In the genomic region with DNA sequence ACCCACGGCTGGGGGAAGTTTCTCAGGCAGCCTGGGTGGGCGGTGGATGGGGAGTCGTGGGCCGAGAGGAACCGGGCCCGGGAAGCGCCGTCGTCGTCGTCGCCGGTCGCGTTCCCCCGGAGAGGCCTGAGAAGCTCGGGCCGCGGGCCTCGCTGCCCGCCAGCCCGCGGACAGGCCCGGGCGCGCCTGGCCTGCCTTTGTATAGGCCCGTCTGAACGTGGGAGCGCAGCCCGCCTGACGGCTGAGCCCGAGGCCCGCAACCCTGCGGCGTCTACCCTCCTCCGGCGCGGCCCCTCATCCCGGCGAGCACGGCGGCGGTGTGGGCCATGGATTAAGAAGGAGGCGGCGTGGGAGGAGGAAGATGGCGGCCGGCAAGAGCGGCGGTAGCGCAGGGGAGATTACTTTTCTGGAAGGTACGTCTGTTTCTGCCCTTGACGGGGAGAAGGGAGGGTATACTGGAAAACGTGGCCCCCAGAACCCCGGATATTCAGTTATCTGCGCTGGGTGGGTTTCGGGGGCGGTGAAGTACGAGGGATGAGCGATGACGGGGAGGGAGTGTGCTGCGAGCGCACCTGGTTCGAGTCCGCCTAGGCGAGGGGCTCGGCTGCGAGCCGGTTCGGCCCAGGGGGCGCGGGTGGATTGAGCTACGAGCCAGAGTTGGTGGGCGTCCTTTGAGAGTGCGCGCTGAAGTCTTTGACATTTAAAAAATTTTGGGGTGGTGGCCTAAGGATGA, we compare ENCODE assay signal across 8 cellular contexts.
DNase-seq lines count a peak whose midpoint lies in the region; ATAC-seq and TF ChIP-seq lines count a peak whose summit lies in the region.

No MANE protein-coding gene starts in this region.

- in situ Hi-C loops in astrocyte of the cerebellum (cut with HindIII; ENCODE audit: low sequenced_read_pairs), result no loop called here

- H3K4me3 ChIP-seq in DOHH2 (ENCODE audit: low read length) (peak overlapping the region; percentile 95), HUES6 (ENCODE audit: low read depth, low read length) (peak overlapping the region; percentile 99), astrocyte of the cerebellum (ENCODE audit: low read depth, low read length) (peak overlapping the region; percentile 82)

- H3K9me2 ChIP-seq in DOHH2 (replicated peaks; ENCODE audit: control insufficient read depth, low read length), result no peaks in the 10 kb centered on the region

- H4K20me1 ChIP-seq in DOHH2 (ENCODE audit: control insufficient read depth, insufficient read depth, low read depth, low read length), result peaks cover 9% of the 10 kb centered on the region; the same call in 1 of the 2 replicates

- peak; percentile 39 for ATAC-seq in GM21447 (IDR thresholded peaks at IDR 0.05; ENCODE audit: unreplicated experiment)

- H3K9ac ChIP-seq in HUES6 (ENCODE audit: low read length), result peak overlapping the region; percentile 100

- peaks cover 45% of the 10 kb centered on the region for H3K4me1 ChIP-seq in DOHH2 (ENCODE audit: control insufficient read depth, low read length)
- H3K4me1 ChIP-seq in HUES6 (ENCODE audit: control insufficient read depth, insufficient read depth, low read length), result peaks cover 5% of the 10 kb centered on the region

- no peak for TF ChIP-seq CTCF in DOHH2 (IDR thresholded peaks at IDR 0.05; ENCODE audit: low read depth, low read length, poor library complexity, severe bottlenecking)
- TF ChIP-seq CTCF in astrocyte of the cerebellum (IDR thresholded peaks at IDR 0.05; ENCODE audit: low read depth, low read length, missing control alignments), result no peak

- DNase-seq in T-helper 2 cell (peak; percentile 27 to 69 (median 43)), astrocyte of the cerebellum (ENCODE audit: low read depth) (no peak), iPS-NIHi11 (ENCODE audit: low spot score) (peak; percentile 47), NCI-H1048 (lab: John Stamatoyannopoulos, UW) (no peak)
- peak; percentile 35 to 52 (median 47) for DNase-seq in stimulated activated CD4-positive, alpha-beta T cell treated with anti-CD3 and anti-CD28 coated beads, Interleukin-12 subunit alpha, Interleukin-12 subunit beta, amount 100 ng/mL, for 48 hours (ENCODE audit: low read depth in 2 of 3, low spot score in 1 of 3)

- H3K9me3 ChIP-seq in DOHH2 (ENCODE audit: control insufficient read depth, insufficient read depth, low read length) (no peaks in the 10 kb centered on the region), HUES6 (ENCODE audit: control insufficient read depth, insufficient read depth, low read depth, low read length) (no peaks in the 10 kb centered on the region)

- peak overlapping the region; percentile 86 for H3K4me2 ChIP-seq in DOHH2 (ENCODE audit: low read length)

- peaks cover 25% of the 10 kb centered on the region for H3K36me3 ChIP-seq in DOHH2 (ENCODE audit: control insufficient read depth, low read length)
- H3K36me3 ChIP-seq in HUES6 (ENCODE audit: control insufficient read depth, insufficient read depth, low read length), result peaks cover 4% of the 10 kb centered on the region; the same call in 1 of the 2 replicates

- H3F3A ChIP-seq in DOHH2 (ENCODE audit: control insufficient read depth, insufficient read depth), result peaks cover 4% of the 10 kb centered on the region; the same call in 1 of the 2 replicates

- H3K79me2 ChIP-seq in DOHH2 (ENCODE audit: control insufficient read depth, low read length), result peaks cover 64% of the 10 kb centered on the region

- no peaks in the 10 kb centered on the region for H3K27me3 ChIP-seq in DOHH2 (ENCODE audit: control insufficient read depth, low read length)
- H3K27me3 ChIP-seq in HUES6 (ENCODE audit: control insufficient read depth, insufficient read depth, low read length), result no peaks in the 10 kb centered on the region

- H3K27ac ChIP-seq in DOHH2 (ENCODE audit: low read depth, low read length) (peak overlapping the region; percentile 77), HUES6 (ENCODE audit: low read depth, low read length) (peak overlapping the region; percentile 100)

Comparison
In these comparisons a context has a peak if more than half of its experiments do, and no peak if none do; other contexts are left out.
1. DNase-seq: peak in T-helper 2 cell (5 of 5), iPS-NIHi11 (single experiment) and stimulated activated CD4-positive, alpha-beta T cell treated with anti-CD3 and anti-CD28 coated beads, Interleukin-12 subunit alpha, Interleukin-12 subunit beta, amount 100 ng/mL, for 48 hours (3 of 3); none in astrocyte of the cerebellum (single experiment) and NCI-H1048 (single experiment).
2. Peak in every context shown above with its lines, with median percentiles within 50 percentile points of each other: H3K4me3 ChIP-seq.